Comparison of ENCODE assay signal across 13 cellular contexts in the genomic region with DNA sequence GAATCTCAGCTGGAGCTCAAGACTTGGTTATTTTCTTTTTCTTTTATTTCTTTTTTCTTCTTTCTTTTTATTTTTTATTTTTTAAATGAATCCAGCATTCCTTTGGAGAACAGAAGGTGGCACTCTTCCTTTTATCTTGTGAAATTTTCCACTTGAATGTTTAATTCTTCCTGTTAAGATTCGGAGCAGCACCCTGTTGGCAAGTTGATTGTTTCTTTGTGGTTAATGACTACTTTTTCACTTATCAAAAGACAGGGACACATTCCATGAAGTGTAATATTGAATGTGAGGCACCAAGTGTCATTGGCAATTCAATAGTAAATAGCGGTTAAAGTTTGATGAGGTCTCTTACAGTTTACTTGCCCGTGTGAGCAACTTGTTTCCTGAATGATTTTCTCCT.
DNase-seq lines count a peak whose midpoint lies in the region; ATAC-seq, FAIRE-seq and TF ChIP-seq lines count a peak whose summit lies in the region.
"Had no signal": no experiment of that assay in that cellular context is flagged by ENCODE, and none has a peak within 500 bp of the region (broad histone marks: within the 10 kb centered on the region; RNA-seq: fewer than 3 reads in every experiment).

No MANE protein-coding gene starts in this region.

- no peaks in the 10 kb centered on the region for H3K79me2 ChIP-seq in endothelial cell of umbilical vein (ENCODE audit: control insufficient read depth, insufficient read depth, low read length)

- no peak for TF ChIP-seq POLR2A in endothelial cell of umbilical vein (IDR thresholded peaks at IDR 0.05; ENCODE audit: low read depth, low read length)

- H4K20me1 ChIP-seq in endothelial cell of umbilical vein (replicated peaks; ENCODE audit: control insufficient read depth, extremely low read depth, insufficient read depth, low read length), result no peaks in the 10 kb centered on the region

- peak; percentile 67 for FAIRE-seq in endothelial cell of umbilical vein (lab: Jason Lieb, UNC)
- FAIRE-seq: GM12892 had no signal

- BruUV-seq in endothelial cell of umbilical vein (replicated peaks; lab: Mats Ljungman, UMichigan), result no TSS peak

- intact Hi-C loops in endothelial cell of umbilical vein (cut with micrococcal nuclease) (loop anchor here (1.0 to 5.0 kb wide), 2 partner anchors 563 to 1142 kb away; no protein-coding TSS in a partner anchor), left ventricle myocardium superior (cut with micrococcal nuclease) (no loop called here)

- CTCF ChIA-PET in endothelial cell of umbilical vein (lab: Charles Lee), result interaction anchor here (0.7 to 4.0 kb wide), 5 partner anchors 12 to 1143 kb away, joined by 3 to 32 read pairs (median 6); no protein-coding TSS in a partner anchor

- peak in 1 of 2 donors; percentile 34 for TF ChIP-seq CTCF in endothelial cell of umbilical vein (IDR thresholded peaks at IDR 0.05; ENCODE audit: extremely low read depth in 1 of 2, insufficient read depth in 1 of 2, low read depth in 1 of 2, low read length in 2 of 2)

- ATAC-seq in HG02642 (IDR thresholded peaks at IDR 0.05; ENCODE audit: poor library complexity, unreplicated experiment), result no peak
- ATAC-seq in left ventricle myocardium superior, result no peak

- H3K4me2 ChIP-seq in endothelial cell of umbilical vein (ENCODE audit: insufficient read depth, low read length), result peak overlapping the region; percentile 40

- H3K9me3 ChIP-seq in endothelial cell of umbilical vein (replicated peaks; ENCODE audit: control insufficient read depth, insufficient read depth, low read length), result no peaks in the 10 kb centered on the region
- H3K9me3 ChIP-seq: HAP-1 had no signal

- POLR2A ChIA-PET in endothelial cell of umbilical vein (lab: Charles Lee), result no interaction called here

- no peaks in the 10 kb centered on the region for H3K9me1 ChIP-seq in endothelial cell of umbilical vein (replicated peaks; ENCODE audit: control insufficient read depth, extremely low read depth, insufficient read depth, low read length)

- dilution Hi-C loops in endothelial cell of umbilical vein (cut with MboI; ENCODE audit: extremely low pct_ligation_motif_present, low sequenced_read_pairs), result no loop called here

- peaks cover 5% of the 10 kb centered on the region for H3K4me1 ChIP-seq in endothelial cell of umbilical vein (ENCODE audit: control insufficient read depth, extremely low read depth, insufficient read depth, low read length)
- H3K4me1 ChIP-seq: HAP-1 had no signal

- H3K27me3 ChIP-seq in endothelial cell of umbilical vein (ENCODE audit: control insufficient read depth in 2 of 2, insufficient read depth in 2 of 2, low read length in 2 of 2), result no peaks in the 10 kb centered on the region

- peak overlapping the region; percentile 94 for H2AFZ ChIP-seq in endothelial cell of umbilical vein (ENCODE audit: low read depth, low read length)

- DNase-seq in NCI-H2107 treated with DMSO at 0.1 percent for 48 hours (lab: John Stamatoyannopoulos, UW; ENCODE audit: unreplicated experiment) (peak; percentile 3), NCI-H2107 (lab: John Stamatoyannopoulos, UW) (no peak), NOMO-1 treated with DMSO at 0.1 percent for 48 hours (lab: John Stamatoyannopoulos, UW; ENCODE audit: unreplicated experiment) (peak; percentile 42), endothelial cell of umbilical vein (ENCODE audit: low read depth, low spot score) (peak; percentile 70), renal cortical epithelial cell (ENCODE audit: low read depth) (peak; percentile 76), left ventricle myocardium superior (no peak), T-helper 1 cell (no peak)
- DNase-seq: activated naive CD4-positive, alpha-beta T cell; stimulated activated naive CD4-positive, alpha-beta T cell treated with Interleukin-2 at 50 U/mL for 16 hours; T-helper 2 cell had no signal

- no peaks in the 10 kb centered on the region for H3K36me3 ChIP-seq in endothelial cell of umbilical vein (ENCODE audit: control insufficient read depth in 2 of 2, extremely low read depth in 1 of 2, insufficient read depth in 2 of 2, low read length in 2 of 2)
- H3K36me3 ChIP-seq: HAP-1 had no signal

- H3K9ac ChIP-seq in endothelial cell of umbilical vein (replicated peaks; ENCODE audit: extremely low read depth, insufficient read depth, low read length), result no peak overlapping the region

- no peak overlapping the region for H3K27ac ChIP-seq in endothelial cell of umbilical vein (ENCODE audit: insufficient read depth, low read depth, low read length)

- H3K4me3 ChIP-seq in endothelial cell of umbilical vein (replicated peaks in 1 of 3; ENCODE audit: insufficient read depth in 1 of 3, low read depth in 1 of 3, low read length in 3 of 3), result no peak overlapping the region
- H3K4me3 ChIP-seq: HAP-1 had no signal

TF ChIP-seq in endothelial cell of umbilical vein, 7 proteins besides CTCF, POLR2A, EP300 and RAD21:
- TF ChIP-seq JUN (IDR thresholded peaks at IDR 0.05; ENCODE audit: borderline replicate concordance, insufficient read depth, insufficient read length, low read depth) (no peak), FOS (IDR thresholded peaks at IDR 0.05; ENCODE audit: borderline replicate concordance, insufficient read depth, low read length) (no peak), MYC (IDR thresholded peaks at IDR 0.05; ENCODE audit: low read depth, low read length) (no peak)
- TF ChIP-seq, protein P1, sequence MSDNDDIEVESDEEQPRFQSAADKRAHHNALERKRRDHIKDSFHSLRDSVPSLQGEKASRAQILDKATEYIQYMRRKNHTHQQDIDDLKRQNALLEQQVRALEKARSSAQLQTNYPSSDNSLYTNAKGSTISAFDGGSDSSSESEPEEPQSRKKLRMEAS (IDR thresholded peaks at IDR 0.05; ENCODE audit: insufficient read depth, insufficient read length), result no peak

Comparison
In these comparisons a context has a peak if more than half of its experiments do, and no peak if none do; other contexts are left out.
1. DNase-seq: peak in NCI-H2107 treated with DMSO at 0.1 percent for 48 hours (single experiment), NOMO-1 treated with DMSO at 0.1 percent for 48 hours (single experiment), endothelial cell of umbilical vein (single experiment) and renal cortical epithelial cell (single experiment); none in NCI-H2107 (single experiment), left ventricle myocardium superior (single experiment) and T-helper 1 cell (0 of 5).